Comparison of ENCODE assay signal across 3 cellular contexts in the genomic region with DNA sequence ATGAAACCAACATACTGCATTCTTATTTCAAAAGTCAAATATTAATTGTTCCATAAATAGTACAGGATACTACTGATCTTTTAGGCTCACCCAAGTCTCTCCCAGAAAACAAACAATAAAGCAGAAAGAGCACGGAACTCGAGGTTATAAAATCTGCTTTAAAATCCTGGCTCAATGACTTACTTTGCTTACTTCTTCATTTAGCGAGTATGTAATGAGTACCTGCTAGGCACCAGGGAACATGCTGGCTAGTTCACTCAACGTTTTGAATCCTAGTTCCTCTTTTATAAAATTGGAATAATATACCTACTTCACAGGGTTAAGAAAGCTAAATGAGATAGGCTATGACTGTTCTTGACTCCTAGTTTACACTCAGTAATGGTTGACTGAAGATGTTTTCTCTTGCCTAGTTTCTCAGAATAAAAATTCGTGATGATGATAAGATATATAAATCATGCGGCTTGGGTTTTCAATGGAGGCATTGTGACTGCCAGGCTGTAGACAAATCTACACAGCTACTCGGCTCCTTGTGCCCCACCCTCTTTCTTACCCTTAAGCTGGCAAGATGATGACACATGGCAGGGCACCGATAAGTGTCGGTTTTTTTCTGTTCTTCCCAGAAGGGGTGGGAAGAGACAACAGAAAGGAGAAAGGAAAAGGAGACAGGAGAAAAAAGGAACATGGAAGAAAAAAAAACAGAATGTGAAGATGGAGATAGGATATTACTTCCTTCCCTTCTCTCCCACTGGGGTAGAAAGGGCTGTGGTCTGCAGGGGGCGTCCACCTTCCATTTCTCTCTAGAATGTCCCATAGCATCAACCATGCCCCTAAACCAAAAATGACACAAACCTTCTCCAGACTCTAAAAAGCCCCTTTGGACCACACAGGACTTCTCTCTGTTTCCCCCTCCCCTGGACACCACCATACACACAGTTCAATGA.
TF ChIP-seq lines count a peak whose summit lies in the region.

No MANE protein-coding gene starts in this region.

TF ChIP-seq in GM23338, 12 proteins besides CTCF, POLR2A, EP300 and RAD21 (continues in another document):
- TF ChIP-seq ZNF331 (CRISPR knock-in tag; IDR thresholded peaks at IDR 0.05; ENCODE audit: low read depth) = no peak
- no peak for TF ChIP-seq JUNB (IDR thresholded peaks at IDR 0.05; ENCODE audit: unreplicated experiment)
- no peak for TF ChIP-seq EZH2 (IDR thresholded peaks at IDR 0.05; ENCODE audit: low read depth, unreplicated experiment)
- TF ChIP-seq POLR2AphosphoS5 (IDR thresholded peaks at IDR 0.05; ENCODE audit: low read depth) = no peak
- TF ChIP-seq, protein P1, sequence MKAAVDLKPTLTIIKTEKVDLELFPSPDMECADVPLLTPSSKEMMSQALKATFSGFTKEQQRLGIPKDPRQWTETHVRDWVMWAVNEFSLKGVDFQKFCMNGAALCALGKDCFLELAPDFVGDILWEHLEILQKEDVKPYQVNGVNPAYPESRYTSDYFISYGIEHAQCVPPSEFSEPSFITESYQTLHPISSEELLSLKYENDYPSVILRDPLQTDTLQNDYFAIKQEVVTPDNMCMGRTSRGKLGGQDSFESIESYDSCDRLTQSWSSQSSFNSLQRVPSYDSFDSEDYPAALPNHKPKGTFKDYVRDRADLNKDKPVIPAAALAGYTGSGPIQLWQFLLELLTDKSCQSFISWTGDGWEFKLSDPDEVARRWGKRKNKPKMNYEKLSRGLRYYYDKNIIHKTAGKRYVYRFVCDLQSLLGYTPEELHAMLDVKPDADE (IDR thresholded peaks at IDR 0.05) = no peak
- no peak for TF ChIP-seq EZH2phosphoT487 (IDR thresholded peaks at IDR 0.05; ENCODE audit: unreplicated experiment)
- TF ChIP-seq ZNF114 (CRISPR knock-in tag; IDR thresholded peaks at IDR 0.05) = no peak
- no peak for TF ChIP-seq STAT1 (IDR thresholded peaks at IDR 0.05; ENCODE audit: unreplicated experiment)
- no peak for TF ChIP-seq CREB1 (CRISPR knock-in tag; IDR thresholded peaks at IDR 0.05; ENCODE audit: low read depth)

TF ChIP-seq in H1, 55 proteins besides CTCF, POLR2A, EP300 and RAD21:
- TF ChIP-seq CHD2 (IDR thresholded peaks at IDR 0.05; ENCODE audit: low read length) = no peak
- TF ChIP-seq, protein P2, sequence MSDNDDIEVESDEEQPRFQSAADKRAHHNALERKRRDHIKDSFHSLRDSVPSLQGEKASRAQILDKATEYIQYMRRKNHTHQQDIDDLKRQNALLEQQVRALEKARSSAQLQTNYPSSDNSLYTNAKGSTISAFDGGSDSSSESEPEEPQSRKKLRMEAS (IDR thresholded peaks at IDR 0.05) = no peak
- TF ChIP-seq SUZ12 (IDR thresholded peaks at IDR 0.05; ENCODE audit: low read length) = no peak
- TF ChIP-seq CREB1 (IDR thresholded peaks at IDR 0.05) = no peak
- no peak for TF ChIP-seq CTBP2 (IDR thresholded peaks at IDR 0.05; ENCODE audit: borderline replicate concordance, insufficient read depth, insufficient read length, low read length)
- TF ChIP-seq, protein P3, sequence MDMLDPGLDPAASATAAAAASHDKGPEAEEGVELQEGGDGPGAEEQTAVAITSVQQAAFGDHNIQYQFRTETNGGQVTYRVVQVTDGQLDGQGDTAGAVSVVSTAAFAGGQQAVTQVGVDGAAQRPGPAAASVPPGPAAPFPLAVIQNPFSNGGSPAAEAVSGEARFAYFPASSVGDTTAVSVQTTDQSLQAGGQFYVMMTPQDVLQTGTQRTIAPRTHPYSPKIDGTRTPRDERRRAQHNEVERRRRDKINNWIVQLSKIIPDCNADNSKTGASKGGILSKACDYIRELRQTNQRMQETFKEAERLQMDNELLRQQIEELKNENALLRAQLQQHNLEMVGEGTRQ (IDR thresholded peaks at IDR 0.05; ENCODE audit: low read length) = no peak
- no peak for TF ChIP-seq SIX5 (IDR thresholded peaks at IDR 0.05; ENCODE audit: low read depth, low read length)
- no peak for TF ChIP-seq BCL11A (IDR thresholded peaks at IDR 0.05; ENCODE audit: low read depth in 2 of 2, low read length in 2 of 2)

TF ChIP-seq in SK-N-SH, 30 proteins besides CTCF, POLR2A, EP300 and RAD21:
- TF ChIP-seq, protein P2 (IDR thresholded peaks at IDR 0.05; ENCODE audit: low read depth) = no peak
- TF ChIP-seq JUND (IDR thresholded peaks at IDR 0.05) = no peak
- TF ChIP-seq CHD2 (IDR thresholded peaks at IDR 0.05; ENCODE audit: low read length, partially characterized antibody) = no peak
- TF ChIP-seq RFX5 (IDR thresholded peaks at IDR 0.05; ENCODE audit: low read length) = no peak
- TF ChIP-seq FOXJ3 (CRISPR knock-in tag; IDR thresholded peaks at IDR 0.05) = no peak
- TF ChIP-seq, protein P4, sequence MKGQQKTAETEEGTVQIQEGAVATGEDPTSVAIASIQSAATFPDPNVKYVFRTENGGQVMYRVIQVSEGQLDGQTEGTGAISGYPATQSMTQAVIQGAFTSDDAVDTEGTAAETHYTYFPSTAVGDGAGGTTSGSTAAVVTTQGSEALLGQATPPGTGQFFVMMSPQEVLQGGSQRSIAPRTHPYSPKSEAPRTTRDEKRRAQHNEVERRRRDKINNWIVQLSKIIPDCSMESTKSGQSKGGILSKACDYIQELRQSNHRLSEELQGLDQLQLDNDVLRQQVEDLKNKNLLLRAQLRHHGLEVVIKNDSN (IDR thresholded peaks at IDR 0.05; ENCODE audit: borderline replicate concordance, low read depth) = no peak
- TF ChIP-seq SIN3A (IDR thresholded peaks at IDR 0.05; ENCODE audit: borderline replicate concordance, low read depth, low read length) = no peak
- no peak for TF ChIP-seq MEF2A (IDR thresholded peaks at IDR 0.05; ENCODE audit: borderline replicate concordance, low read depth)
- TF ChIP-seq TAF1 (IDR thresholded peaks at IDR 0.05; ENCODE audit: borderline replicate concordance, low read depth, low read length) = no peak
- no peak for TF ChIP-seq SMC3 (IDR thresholded peaks at IDR 0.05; ENCODE audit: low read depth, low read length)
- no peak for TF ChIP-seq FOXM1 (IDR thresholded peaks at IDR 0.05; ENCODE audit: low read depth)
- no peak for TF ChIP-seq YY1 (IDR thresholded peaks at IDR 0.05; ENCODE audit: low read depth)
- TF ChIP-seq RCOR1 (IDR thresholded peaks at IDR 0.05; ENCODE audit: low read length) = no peak
- no peak for TF ChIP-seq GATA2 (CRISPR knock-in tag; IDR thresholded peaks at IDR 0.05)
- no peak for TF ChIP-seq NRF1 (IDR thresholded peaks at IDR 0.05; ENCODE audit: low read depth, low read length)
